9 cellular contexts compared by ENCODE assay signal in genomic region chr20:1894471-1894950, GRCh38. TPM values are rescaled to one million over a fixed set of nuclear protein-coding genes. Genes with fewer than 3 reads are reported as not detected.
DNase-seq lines count a peak whose midpoint lies in the region; TF ChIP-seq lines count a peak whose summit lies in the region.
"Had no signal": no experiment of that assay in that cellular context is flagged by ENCODE, and none has a peak within 500 bp of the region (broad histone marks: within the 10 kb centered on the region; RNA-seq: fewer than 3 reads in every experiment).

No MANE protein-coding gene starts in this region.

- H3K36me3 Mint-ChIP-seq in MCF 10A (ENCODE audit: insufficient read depth, unreplicated experiment), result peaks cover 13% of the 10 kb centered on the region

- H3K27ac ChIP-seq in smooth muscle cell (ENCODE audit: low read depth), result peak overlapping the region; percentile 12
- H3K27ac ChIP-seq: 22Rv1 had no signal

- H3K9ac ChIP-seq in smooth muscle cell (ENCODE audit: low read depth), result no peak overlapping the region

- CTCF ChIA-PET in MCF 10A (lab: Yijun Ruan, JAX), result no interaction called here

- peak; percentile 86 for DNase-seq in DMS 273 (lab: John Stamatoyannopoulos, UW; ENCODE audit: unreplicated experiment)
- DNase-seq in DMS 273 treated with DMSO at 0.1 percent for 48 hours (lab: John Stamatoyannopoulos, UW), result no peak
- peak; percentile 82 for DNase-seq in NCI-H2227 (lab: John Stamatoyannopoulos, UW; ENCODE audit: unreplicated experiment)
- DNase-seq in MCF 10A (ENCODE audit: unreplicated experiment), result peak; percentile 61
- peak; percentile 85 for DNase-seq in islet precursor cell
- DNase-seq in smooth muscle cell (lab: John Stamatoyannopoulos, UW; ENCODE audit: unreplicated experiment), result peak; percentile 36
- DNase-seq in NCI-H187 treated with DMSO at 0.1 percent for 48 hours (lab: John Stamatoyannopoulos, UW), result no peak
- DNase-seq in NCI-H1694 (lab: John Stamatoyannopoulos, UW), result no peak

- WGBS in smooth muscle cell (ENCODE audit: low lambda C conversion rate), result 0% methylated on average over 24 of the region's 70 CpGs

- TF ChIP-seq CTCF in MCF 10A (IDR thresholded peaks at IDR 0.05; ENCODE audit: unreplicated experiment) (no peak), smooth muscle cell (IDR thresholded peaks at IDR 0.05; ENCODE audit: borderline replicate concordance, insufficient read depth, poor library complexity, severe bottlenecking) (no peak)

- H3K27ac Mint-ChIP-seq in MCF 10A (ENCODE audit: low read depth, unreplicated experiment), result peak overlapping the region; percentile 66

- H3K4me3 Mint-ChIP-seq in MCF 10A (ENCODE audit: unreplicated experiment), result peak overlapping the region; percentile 79

- POLR2A ChIA-PET in MCF 10A (lab: Yijun Ruan, JAX), result interaction anchor here (0.7 to 1.3 kb wide), 4 partner anchors 40 to 72 kb away, joined by 3 read pairs; no protein-coding TSS in a partner anchor

- no peaks in the 10 kb centered on the region for H3K27me3 ChIP-seq in smooth muscle cell (ENCODE audit: low read depth)

- peak overlapping the region; percentile 82 for H2AFZ ChIP-seq in smooth muscle cell (ENCODE audit: low read depth)

- peaks cover 37% of the 10 kb centered on the region for H3K4me1 Mint-ChIP-seq in MCF 10A (ENCODE audit: insufficient read depth, unreplicated experiment)

- H3F3A ChIP-seq in smooth muscle cell (ENCODE audit: low read depth), result no peaks in the 10 kb centered on the region

- BruUV-seq in MCF 10A (replicated peaks; lab: Mats Ljungman, UMichigan), result no TSS peak

- H3K4me1 ChIP-seq in smooth muscle cell (ENCODE audit: low read depth), result peaks cover 12% of the 10 kb centered on the region

- H3K9me3 ChIP-seq in smooth muscle cell (replicated peaks; ENCODE audit: low read depth), result no peaks in the 10 kb centered on the region

- intact Hi-C loops in MCF 10A (cut with micrococcal nuclease), result loop anchor here (2.0 to 10.0 kb wide), 4 partner anchors 40 to 280 kb away; no protein-coding TSS in a partner anchor

- peak overlapping the region; percentile 98 for H3K4me2 ChIP-seq in smooth muscle cell

- H4K20me1 ChIP-seq in smooth muscle cell (ENCODE audit: low read depth), result no peaks in the 10 kb centered on the region

- H3K27me3 Mint-ChIP-seq in MCF 10A (ENCODE audit: insufficient read depth, unreplicated experiment), result no peaks in the 10 kb centered on the region

- H3K79me2 ChIP-seq in smooth muscle cell (ENCODE audit: low read depth), result peaks cover 11% of the 10 kb centered on the region

- H3K36me3 ChIP-seq in smooth muscle cell (ENCODE audit: low read depth), result no peaks in the 10 kb centered on the region

- peak overlapping the region; percentile 87 for H3K4me3 ChIP-seq in smooth muscle cell

- no peaks in the 10 kb centered on the region for H3K9me3 Mint-ChIP-seq in MCF 10A (ENCODE audit: unreplicated experiment)

RNA-seq across cellular contexts. Expression of gene SIRPA, which starts 0.7 kb away (rescaled TPM):
- total RNA-seq in MCF 10A (2022), result 18.0 and 23.6 TPM in 2 replicates
- 6.8 and 8.3 TPM in 2 replicates for total RNA-seq in smooth muscle cell
- polyA plus RNA-seq in smooth muscle cell, result 12.3 and 14.5 TPM in 2 replicates

Comparison
In these comparisons a context has a peak if more than half of its experiments do, and no peak if none do; other contexts are left out.
1. DNase-seq: peak in DMS 273 (single experiment), NCI-H2227 (single experiment), MCF 10A (single experiment), islet precursor cell (single experiment) and smooth muscle cell (single experiment); none in DMS 273 treated with DMSO at 0.1 percent for 48 hours (single experiment), NCI-H187 treated with DMSO at 0.1 percent for 48 hours (single experiment) and NCI-H1694 (single experiment).